In the genomic region with DNA sequence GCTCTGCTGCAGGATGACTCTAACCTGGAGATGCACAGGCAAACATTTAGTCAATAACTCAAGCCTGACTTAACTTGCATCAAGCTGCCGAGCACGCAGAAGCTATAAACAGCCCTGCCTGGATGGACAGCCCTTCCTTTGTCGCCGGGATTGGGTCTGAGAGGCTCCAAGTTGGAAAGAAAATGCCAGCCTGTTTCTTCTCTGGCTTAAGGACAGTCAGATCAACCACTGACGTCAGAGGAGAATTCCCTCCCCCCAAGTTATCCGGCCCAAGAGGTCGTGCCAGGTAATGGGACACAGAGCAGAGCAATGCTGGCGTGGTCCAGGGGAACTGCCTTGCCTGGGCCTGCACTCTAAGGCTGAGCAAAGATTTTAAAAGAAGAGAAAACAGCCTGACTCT, we compare ENCODE assay signal across 1 cellular context.
TF ChIP-seq lines count a peak whose summit lies in the region.

No MANE protein-coding gene starts in this region.

TF ChIP-seq in WTC11, 78 proteins besides CTCF, POLR2A, EP300 and RAD21 (continued from another document):
- TF ChIP-seq, protein P1, sequence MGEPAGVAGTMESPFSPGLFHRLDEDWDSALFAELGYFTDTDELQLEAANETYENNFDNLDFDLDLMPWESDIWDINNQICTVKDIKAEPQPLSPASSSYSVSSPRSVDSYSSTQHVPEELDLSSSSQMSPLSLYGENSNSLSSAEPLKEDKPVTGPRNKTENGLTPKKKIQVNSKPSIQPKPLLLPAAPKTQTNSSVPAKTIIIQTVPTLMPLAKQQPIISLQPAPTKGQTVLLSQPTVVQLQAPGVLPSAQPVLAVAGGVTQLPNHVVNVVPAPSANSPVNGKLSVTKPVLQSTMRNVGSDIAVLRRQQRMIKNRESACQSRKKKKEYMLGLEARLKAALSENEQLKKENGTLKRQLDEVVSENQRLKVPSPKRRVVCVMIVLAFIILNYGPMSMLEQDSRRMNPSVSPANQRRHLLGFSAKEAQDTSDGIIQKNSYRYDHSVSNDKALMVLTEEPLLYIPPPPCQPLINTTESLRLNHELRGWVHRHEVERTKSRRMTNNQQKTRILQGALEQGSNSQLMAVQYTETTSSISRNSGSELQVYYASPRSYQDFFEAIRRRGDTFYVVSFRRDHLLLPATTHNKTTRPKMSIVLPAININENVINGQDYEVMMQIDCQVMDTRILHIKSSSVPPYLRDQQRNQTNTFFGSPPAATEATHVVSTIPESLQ (CRISPR knock-in tag; IDR thresholded peaks at IDR 0.05): no peak
- TF ChIP-seq NR2C2 (CRISPR knock-in tag; IDR thresholded peaks at IDR 0.05) (no peak), ATF1 (CRISPR knock-in tag; IDR thresholded peaks at IDR 0.05) (no peak), ZNF121 (CRISPR knock-in tag; IDR thresholded peaks at IDR 0.05) (no peak), TEAD4 (CRISPR knock-in tag; IDR thresholded peaks at IDR 0.05) (no peak), ZNF232 (CRISPR knock-in tag; IDR thresholded peaks at IDR 0.05) (no peak)
- TF ChIP-seq, protein P2, sequence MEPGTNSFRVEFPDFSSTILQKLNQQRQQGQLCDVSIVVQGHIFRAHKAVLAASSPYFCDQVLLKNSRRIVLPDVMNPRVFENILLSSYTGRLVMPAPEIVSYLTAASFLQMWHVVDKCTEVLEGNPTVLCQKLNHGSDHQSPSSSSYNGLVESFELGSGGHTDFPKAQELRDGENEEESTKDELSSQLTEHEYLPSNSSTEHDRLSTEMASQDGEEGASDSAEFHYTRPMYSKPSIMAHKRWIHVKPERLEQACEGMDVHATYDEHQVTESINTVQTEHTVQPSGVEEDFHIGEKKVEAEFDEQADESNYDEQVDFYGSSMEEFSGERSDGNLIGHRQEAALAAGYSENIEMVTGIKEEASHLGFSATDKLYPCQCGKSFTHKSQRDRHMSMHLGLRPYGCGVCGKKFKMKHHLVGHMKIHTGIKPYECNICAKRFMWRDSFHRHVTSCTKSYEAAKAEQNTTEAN (CRISPR knock-in tag; IDR thresholded peaks at IDR 0.05): no peak
- TF ChIP-seq, protein P3, sequence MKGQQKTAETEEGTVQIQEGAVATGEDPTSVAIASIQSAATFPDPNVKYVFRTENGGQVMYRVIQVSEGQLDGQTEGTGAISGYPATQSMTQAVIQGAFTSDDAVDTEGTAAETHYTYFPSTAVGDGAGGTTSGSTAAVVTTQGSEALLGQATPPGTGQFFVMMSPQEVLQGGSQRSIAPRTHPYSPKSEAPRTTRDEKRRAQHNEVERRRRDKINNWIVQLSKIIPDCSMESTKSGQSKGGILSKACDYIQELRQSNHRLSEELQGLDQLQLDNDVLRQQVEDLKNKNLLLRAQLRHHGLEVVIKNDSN (CRISPR knock-in tag; IDR thresholded peaks at IDR 0.05): no peak
TF ChIP-seq in WTC11: peak in this region for 0.
